Comparison of ENCODE assay signal across 22 cellular contexts in the genomic region with DNA sequence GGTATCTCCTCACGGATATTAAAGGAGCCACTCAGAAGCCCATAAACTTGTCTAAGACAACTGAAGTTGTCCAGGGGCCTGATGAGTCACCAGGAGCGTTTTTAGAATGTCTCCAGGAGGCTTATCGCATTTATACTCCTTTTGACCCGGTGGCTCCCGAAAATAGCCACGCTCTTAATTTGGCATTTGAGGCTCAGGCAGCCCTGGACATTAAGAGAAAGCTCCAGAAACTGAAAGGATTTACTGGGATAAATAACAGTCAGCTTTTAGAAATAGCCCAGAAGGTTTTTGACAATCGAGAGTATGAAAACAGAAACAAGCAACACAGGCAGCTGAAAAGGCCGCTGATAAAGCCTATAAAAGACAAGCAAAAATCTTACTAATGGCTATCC. TPM values are rescaled to one million over a fixed set of nuclear protein-coding genes. Genes with fewer than 3 reads are reported as not detected.
DNase-seq lines count a peak whose midpoint lies in the region; ATAC-seq and TF ChIP-seq lines count a peak whose summit lies in the region.
"Had no signal": no experiment of that assay in that cellular context is flagged by ENCODE, and none has a peak within 500 bp of the region (broad histone marks: within the 10 kb centered on the region; RNA-seq: fewer than 3 reads in every experiment).

No MANE protein-coding gene starts in this region.

- no peak overlapping the region for H3K4me3 ChIP-seq in heart right ventricle
- peak overlapping the region; percentile 87 for H3K4me3 ChIP-seq in endodermal cell (ENCODE audit: low read length)
- H3K4me3 ChIP-seq in muscle layer of colon (ENCODE audit: low read depth in 1 of 2, low read length in 2 of 2), result peak overlapping the region in 1 of 2 donors; percentile 9
- H3K4me3 ChIP-seq in vagina, result no peak overlapping the region
- H3K4me3 ChIP-seq: body of pancreas, tibial nerve had no signal

- ATAC-seq in heart right ventricle, result peak in 3 of 8 donors; percentile 6 to 36 (median 26)
- ATAC-seq: activated T-cell treated with anti-CD3 and anti-CD28 coated beads, Interleukin-2, amount 50 U/mL, for 4 hours; body of pancreas; esophagus mucosa had no signal

- TF ChIP-seq CTCF in heart right ventricle (IDR thresholded peaks at IDR 0.05), result no peak
- TF ChIP-seq CTCF in endodermal cell (conservative IDR thresholded peaks at IDR 0.05), result no peak
- TF ChIP-seq CTCF in vagina (IDR thresholded peaks at IDR 0.05), result no peak
- TF ChIP-seq CTCF in GM10266 (IDR thresholded peaks at IDR 0.05; ENCODE audit: control insufficient read depth, insufficient read depth, low read depth, missing control alignments), result no peak

- peak overlapping the region; percentile 75 for H3K9ac ChIP-seq in endodermal cell (ENCODE audit: extremely low read depth, low read length, poor library complexity, severe bottlenecking)
- no peak overlapping the region for H3K9ac ChIP-seq in muscle layer of colon (ENCODE audit: low read length)
- H3K9ac ChIP-seq: parathyroid adenoma had no signal

- H3K4me1 Mint-ChIP-seq in endodermal cell, result peaks cover 78% of the 10 kb centered on the region

- peaks cover 0 to 8% (median 0%) of the 10 kb centered on the region in 9 donors for H3K36me3 ChIP-seq in heart right ventricle
- H3K36me3 ChIP-seq in endodermal cell (ENCODE audit: control insufficient read depth, insufficient read depth, low read length), result peaks cover 50% of the 10 kb centered on the region
- no peaks in the 10 kb centered on the region for H3K36me3 ChIP-seq in muscle layer of colon (ENCODE audit: insufficient read depth, low read length)
- no peaks in the 10 kb centered on the region for H3K36me3 ChIP-seq in vagina
- H3K36me3 ChIP-seq: tibial nerve had no signal

- intact Hi-C loops in heart right ventricle (cut with DNase I) (loop anchor here in 2 of 10 donors (1.0 to 10.0 kb wide), 2 partner anchors 45 to 72 kb away; no protein-coding TSS in a partner anchor), cardiac septum (cut with DNase I) (no loop called here), vagina (cut with DNase I) (no loop called here)

- H3K4me1 ChIP-seq in heart right ventricle, result peaks cover 7 to 59% (median 29%) of the 10 kb centered on the region in 9 donors
- peaks cover 16% of the 10 kb centered on the region for H3K4me1 ChIP-seq in endodermal cell (ENCODE audit: control insufficient read depth, insufficient read depth, low read length)
- H3K4me1 ChIP-seq in muscle layer of colon (ENCODE audit: insufficient read depth, low read length), result peaks cover 29% of the 10 kb centered on the region
- peaks cover 21% of the 10 kb centered on the region for H3K4me1 ChIP-seq in vagina
- H3K4me1 ChIP-seq: parathyroid adenoma had no signal

- peak overlapping the region; percentile 46 to 91 (median 82) for H3K27ac ChIP-seq in heart right ventricle
- peak overlapping the region; percentile 3 for H3K27ac ChIP-seq in endodermal cell (ENCODE audit: low read depth, low read length)
- peak overlapping the region; percentile 61 for H3K27ac ChIP-seq in muscle layer of colon (ENCODE audit: low read depth, low read length)
- peak overlapping the region; percentile 60 for H3K27ac ChIP-seq in vagina
- H3K27ac ChIP-seq: body of pancreas, parathyroid adenoma, tibial nerve had no signal

- H3K27me3 ChIP-seq in heart right ventricle, result no peaks in the 10 kb centered on the region
- H3K27me3 ChIP-seq in endodermal cell (ENCODE audit: control insufficient read depth, insufficient read depth, low read length, poor library complexity, severe bottlenecking), result no peaks in the 10 kb centered on the region
- no peaks in the 10 kb centered on the region for H3K27me3 ChIP-seq in muscle layer of colon (ENCODE audit: control insufficient read depth in 1 of 2, insufficient read depth in 2 of 2, low read length in 2 of 2)
- H3K27me3 ChIP-seq in vagina, result no peaks in the 10 kb centered on the region
- H3K27me3 ChIP-seq: body of pancreas, tibial nerve had no signal

- 37 to 50% methylated on average over 8 of the region's 8 CpGs for WGBS in heart right ventricle, 2 donors
- WGBS in endodermal cell (ENCODE audit: insufficient coverage in 1 of 2, insufficient read length in 1 of 2), 2 experiments, result 86 to 93% methylated on average over 8 of the region's 8 CpGs

- no peaks in the 10 kb centered on the region for H3K9me3 ChIP-seq in heart right ventricle
- H3K9me3 ChIP-seq in endodermal cell (ENCODE audit: control insufficient read depth, low read length), result no peaks in the 10 kb centered on the region
- H3K9me3 ChIP-seq in muscle layer of colon (ENCODE audit: low read length), result no peaks in the 10 kb centered on the region
- no peaks in the 10 kb centered on the region for H3K9me3 ChIP-seq in vagina
- H3K9me3 ChIP-seq: tibial nerve had no signal

- DNase-seq in heart right ventricle (peak in 1 of 2 donors; percentile 57), cardiac septum (ENCODE audit: low spot score) (no peak), endodermal cell (no peak), vagina (ENCODE audit: extremely low spot score in 2 of 2) (no peak), GM10266 (ENCODE audit: extremely low spot score) (no peak), GF-D8 (lab: John Stamatoyannopoulos, UW) (no peak)
- DNase-seq in effector CD8-positive, alpha-beta T cell (lab: John Stamatoyannopoulos, UW), result no peak
- DNase-seq: activated CD4-positive, alpha-beta T cell treated with anti-CD3 and anti-CD28 coated beads, Interleukin-2, amount 50 U/mL, for 48 hours; activated T-cell treated with anti-CD3 and anti-CD28 coated beads, Interleukin-2, amount 50 U/mL, for 4 hours; body of pancreas; DMS79; H9; hippocampal formation; kidney; NCI-H1417 treated with DMSO at 0.1 percent for 48 hours; SW 1271 had no signal

- peak overlapping the region; percentile 81 for H3K4me3 Mint-ChIP-seq in endodermal cell
- H3K4me3 Mint-ChIP-seq: activated naive CD8-positive, alpha-beta T cell; activated T-cell treated with anti-CD3 and anti-CD28 coated beads, Interleukin-2, amount 50 U/mL, for 4 hours; CD14-positive monocyte; H9 had no signal

- H3K27me3 Mint-ChIP-seq in endodermal cell (ENCODE audit: insufficient read depth), result no peaks in the 10 kb centered on the region
- H3K27me3 Mint-ChIP-seq: activated naive CD8-positive, alpha-beta T cell had no signal

- H3K27ac Mint-ChIP-seq in endodermal cell, result peak overlapping the region; percentile 94
- H3K27ac Mint-ChIP-seq: activated naive CD8-positive, alpha-beta T cell; CD14-positive monocyte had no signal

- H3K36me3 Mint-ChIP-seq in endodermal cell (ENCODE audit: low read depth), result peaks cover 45% of the 10 kb centered on the region
- H3K36me3 Mint-ChIP-seq: activated naive CD8-positive, alpha-beta T cell had no signal

- TF ChIP-seq POLR2A in vagina (IDR thresholded peaks at IDR 0.05), result no peak

- no peaks in the 10 kb centered on the region for H3K9me3 Mint-ChIP-seq in endodermal cell

RNA-seq across cellular contexts. Expression of a gene that starts 4.1 kb away (rescaled TPM):
- total RNA-seq in heart right ventricle (10 to 100 TPM in 1 of 10 donors, 1 to 10 TPM in 9; 6.5 to 10.5 (median 8.7) TPM), cardiac septum (6.2 TPM), endodermal cell (1 to 10 TPM; 4.4 to 4.8 TPM), vagina (5.6 TPM)
- 1 to 10 TPM; 2.9 to 3.4 TPM for polyA plus RNA-seq in heart right ventricle
- polyA plus RNA-seq in endodermal cell (2013, experiment 1 of 2), result 16.8 TPM
- polyA plus RNA-seq in endodermal cell (2013, experiment 2 of 2), result 14.2 TPM

Comparison
In these comparisons a context has a peak if more than half of its experiments do, and no peak if none do; other contexts are left out.
1. H3K27ac ChIP-seq: peak in every context shown above with its lines; median percentile 82 in heart right ventricle; 61 in muscle layer of colon; 60 in vagina; 3 in endodermal cell.